In genomic region chr2:45274190-45274926, GRCh38 we compare ENCODE assay signal across 1 cellular context.
TF ChIP-seq lines count a peak whose summit lies in the region.

No MANE protein-coding gene starts in this region.

TF ChIP-seq in HepG2, 621 proteins besides CTCF, POLR2A, EP300 and RAD21 (continued from another document and continues in another):
- TF ChIP-seq RARA (CRISPR knock-in tag; IDR thresholded peaks at IDR 0.05) (peak; percentile 99), CEBPB (IDR thresholded peaks at IDR 0.05; ENCODE audit: borderline replicate concordance, low read depth, low read length) (no peak), HNF1A (IDR thresholded peaks at IDR 0.05; ENCODE audit: low read depth) (peak; percentile 66), HNF1A (CRISPR knock-in tag; IDR thresholded peaks at IDR 0.05; ENCODE audit: borderline replicate concordance) (peak; percentile 76; the same call in 1 of the 2 replicates), ZNF589 (CRISPR knock-in tag; conservative IDR thresholded peaks at IDR 0.05) (no peak), ZUFSP (CRISPR knock-in tag; IDR thresholded peaks at IDR 0.05; ENCODE audit: borderline replicate concordance) (no peak), ZNF264 (CRISPR knock-in tag; IDR thresholded peaks at IDR 0.05) (peak; percentile 75), NFE2L1 (CRISPR knock-in tag; IDR thresholded peaks at IDR 0.05; ENCODE audit: borderline replicate concordance) (no peak), HIVEP1 (CRISPR knock-in tag; IDR thresholded peaks at IDR 0.05) (peak; percentile 43; the same call in 1 of the 2 replicates), ATF7-NPFF (CRISPR knock-in tag; IDR thresholded peaks at IDR 0.05; ENCODE audit: low read depth) (no peak), ZFP1 (CRISPR knock-in tag; IDR thresholded peaks at IDR 0.05) (0 out of 2 replicates have a peak, but pooled peaks have one; percentile 59), HMGXB3 (CRISPR knock-in tag; IDR thresholded peaks at IDR 0.05; ENCODE audit: borderline replicate concordance) (no peak; the same call in none of the 2 replicates), GATA4 (IDR thresholded peaks at IDR 0.05; ENCODE audit: borderline replicate concordance, low read depth) (peak; percentile 85), ZKSCAN1 (IDR thresholded peaks at IDR 0.05; ENCODE audit: low read length) (no peak), EHMT2 (IDR thresholded peaks at IDR 0.05; ENCODE audit: borderline replicate concordance, low read depth, low read length) (no peak), STAT6 (CRISPR knock-in tag; IDR thresholded peaks at IDR 0.05; ENCODE audit: borderline replicate concordance) (no peak), MIER2 (CRISPR knock-in tag; IDR thresholded peaks at IDR 0.05) (peak; percentile 52; the same call in 1 of the 2 replicates), KAT7 (CRISPR knock-in tag; IDR thresholded peaks at IDR 0.05; ENCODE audit: borderline replicate concordance) (no peak), HES4 (CRISPR knock-in tag; IDR thresholded peaks at IDR 0.05; ENCODE audit: borderline replicate concordance) (no peak), NONO (IDR thresholded peaks at IDR 0.05) (no peak), NONO (CRISPR knock-in tag; conservative IDR thresholded peaks at IDR 0.05) (peak; percentile 92), ZC3H13 (CRISPR knock-in tag; IDR thresholded peaks at IDR 0.05) (0 out of 2 replicates have a peak, but pooled peaks have one; percentile 44), CSRNP2 (CRISPR knock-in tag; conservative IDR thresholded peaks at IDR 0.05; ENCODE audit: low read depth) (no peak), ONECUT2 (CRISPR knock-in tag; IDR thresholded peaks at IDR 0.05) (peak; percentile 67; the same call in 1 of the 2 replicates), CREBL2 (CRISPR knock-in tag; IDR thresholded peaks at IDR 0.05; ENCODE audit: borderline replicate concordance) (no peak), GMEB1 (CRISPR knock-in tag; IDR thresholded peaks at IDR 0.05; ENCODE audit: borderline replicate concordance) (peak; percentile 38; the same call in 1 of the 2 replicates), SCMH1 (CRISPR knock-in tag; IDR thresholded peaks at IDR 0.05; ENCODE audit: borderline replicate concordance) (no peak), ZNF784 (CRISPR knock-in tag; IDR thresholded peaks at IDR 0.05; ENCODE audit: borderline replicate concordance) (no peak), TFE3 (CRISPR knock-in tag; IDR thresholded peaks at IDR 0.05) (peak; percentile 94), ZNF275 (CRISPR knock-in tag; IDR thresholded peaks at IDR 0.05; ENCODE audit: borderline replicate concordance) (no peak), PLSCR1 (CRISPR knock-in tag; IDR thresholded peaks at IDR 0.05; ENCODE audit: borderline replicate concordance) (no peak), ETS1 (CRISPR knock-in tag; IDR thresholded peaks at IDR 0.05) (no peak)
